18 cellular contexts compared by ENCODE assay signal in genomic region chr1:202221911-202222909, GRCh38. TPM values are rescaled to one million over a fixed set of nuclear protein-coding genes. Genes with fewer than 3 reads are reported as not detected.
DNase-seq lines count a peak whose midpoint lies in the region; ATAC-seq, FAIRE-seq and TF ChIP-seq lines count a peak whose summit lies in the region.
"Had no signal": no experiment of that assay in that cellular context is flagged by ENCODE, and none has a peak within 500 bp of the region (broad histone marks: within the 10 kb centered on the region; RNA-seq: fewer than 3 reads in every experiment).

No MANE protein-coding gene starts in this region.

- no peak overlapping the region for H3K4me3 ChIP-seq in astrocyte (ENCODE audit: insufficient read depth, low read depth, low read length)
- H3K4me3 ChIP-seq in smooth muscle cell = no peak overlapping the region
- H3K4me3 ChIP-seq: lower lobe of right lung, stomach had no signal

- H3K4me1 Mint-ChIP-seq in astrocyte (ENCODE audit: low read depth, unreplicated experiment) = peaks cover 6% of the 10 kb centered on the region

- H3K4me3 Mint-ChIP-seq in astrocyte (ENCODE audit: unreplicated experiment) = no peak overlapping the region
- H3K4me3 Mint-ChIP-seq: activated T-cell treated with anti-CD3 and anti-CD28 coated beads, Interleukin-2, amount 50 U/mL, for 4 hours had no signal

- H3K27ac ChIP-seq in astrocyte (ENCODE audit: low read depth, low read length) (no peak overlapping the region), smooth muscle cell (ENCODE audit: low read depth) (peak overlapping the region; percentile 53)
- H3K27ac ChIP-seq: 22Rv1, lower lobe of right lung, parathyroid adenoma, stomach had no signal

- H3K9me3 ChIP-seq in astrocyte (ENCODE audit: insufficient read depth, low read depth, low read length) (no peaks in the 10 kb centered on the region), smooth muscle cell (replicated peaks; ENCODE audit: low read depth) (no peaks in the 10 kb centered on the region)
- H3K9me3 ChIP-seq: lower lobe of right lung, SK-N-SH, stomach had no signal

- H3K79me2 ChIP-seq in astrocyte (ENCODE audit: insufficient read depth, low read length) (no peaks in the 10 kb centered on the region), smooth muscle cell (ENCODE audit: low read depth) (no peaks in the 10 kb centered on the region)
- H3K79me2 ChIP-seq: parathyroid adenoma had no signal

- TF ChIP-seq CTCF in astrocyte (IDR thresholded peaks at IDR 0.05; ENCODE audit: insufficient read depth, low read depth, low read length) (no peak), smooth muscle cell (IDR thresholded peaks at IDR 0.05; ENCODE audit: borderline replicate concordance, insufficient read depth, poor library complexity, severe bottlenecking) (no peak)

- H4K20me1 ChIP-seq in astrocyte (ENCODE audit: insufficient read depth, low read length) = no peaks in the 10 kb centered on the region
- H4K20me1 ChIP-seq in smooth muscle cell (ENCODE audit: low read depth) = no peaks in the 10 kb centered on the region

- peaks cover 11% of the 10 kb centered on the region for H3F3A ChIP-seq in smooth muscle cell (ENCODE audit: low read depth)

- H3K4me1 ChIP-seq in astrocyte (ENCODE audit: insufficient read depth, low read length) (no peaks in the 10 kb centered on the region), smooth muscle cell (ENCODE audit: low read depth) (peaks cover 12% of the 10 kb centered on the region)
- H3K4me1 ChIP-seq: lower lobe of right lung, parathyroid adenoma had no signal

- H3K9ac ChIP-seq in astrocyte (ENCODE audit: low read length) (no peak overlapping the region), smooth muscle cell (ENCODE audit: low read depth) (no peak overlapping the region)
- H3K9ac ChIP-seq: parathyroid adenoma, SK-N-SH had no signal

- peaks cover 4% of the 10 kb centered on the region for H3K9me3 Mint-ChIP-seq in astrocyte (ENCODE audit: unreplicated experiment)
- H3K9me3 Mint-ChIP-seq: activated T-cell treated with anti-CD3 and anti-CD28 coated beads, Interleukin-2, amount 50 U/mL, for 4 hours had no signal

- H2AFZ ChIP-seq in astrocyte (ENCODE audit: low read depth, low read length) = no peak overlapping the region
- H2AFZ ChIP-seq in smooth muscle cell (ENCODE audit: low read depth) = no peak overlapping the region
- H2AFZ ChIP-seq: parathyroid adenoma had no signal

- 58% methylated on average over 15 of the region's 19 CpGs for WGBS in smooth muscle cell (ENCODE audit: low lambda C conversion rate)

- no peak overlapping the region for H3K27ac Mint-ChIP-seq in astrocyte (ENCODE audit: unreplicated experiment)

- H3K4me2 ChIP-seq in astrocyte (ENCODE audit: low read length) (peak overlapping the region; percentile 51), smooth muscle cell (peak overlapping the region; percentile 44)
- H3K4me2 ChIP-seq: SK-N-SH had no signal

- ATAC-seq in GM19467 (IDR thresholded peaks at IDR 0.05; ENCODE audit: unreplicated experiment) = no peak
- ATAC-seq: activated T-cell treated with anti-CD3 and anti-CD28 coated beads, Interleukin-2, amount 50 U/mL, for 4 hours had no signal

- peaks cover 5% of the 10 kb centered on the region for H3K27me3 ChIP-seq in astrocyte (ENCODE audit: insufficient read depth, low read length)
- no peaks in the 10 kb centered on the region for H3K27me3 ChIP-seq in smooth muscle cell (ENCODE audit: low read depth)

- H3K36me3 ChIP-seq in astrocyte (ENCODE audit: insufficient read depth, low read length) (no peaks in the 10 kb centered on the region), smooth muscle cell (ENCODE audit: low read depth) (no peaks in the 10 kb centered on the region)
- H3K36me3 ChIP-seq: lower lobe of right lung, stomach had no signal

- DNase-seq in DMS153 treated with DMSO at 0.1 percent for 48 hours (lab: John Stamatoyannopoulos, UW; ENCODE audit: unreplicated experiment) (peak; percentile 36), DMS153 (lab: John Stamatoyannopoulos, UW) (no peak), NCI-H128 (lab: John Stamatoyannopoulos, UW; ENCODE audit: unreplicated experiment) (peak; percentile 58), astrocyte (ENCODE audit: low read depth) (no peak), smooth muscle cell (lab: John Stamatoyannopoulos, UW; ENCODE audit: unreplicated experiment) (no peak), retina (no peak), CD1c-positive myeloid dendritic cell (ENCODE audit: extremely low spot score) (no peak)
- DNase-seq: activated T-cell treated with anti-CD3 and anti-CD28 coated beads, Interleukin-2, amount 50 U/mL, for 4 hours; DMS 273 treated with DMSO at 0.1 percent for 48 hours; lower lobe of right lung; NCI-H524; SK-N-SH; stimulated activated CD4-positive, alpha-beta T cell treated with anti-CD3 and anti-CD28 coated beads, Interleukin-1b, Interleukin-23, amount 100 ng/mL, for 48 hours; stomach had no signal

- no peaks in the 10 kb centered on the region for H3K36me3 Mint-ChIP-seq in astrocyte (ENCODE audit: low read depth, unreplicated experiment)

- peaks cover 61% of the 10 kb centered on the region for H3K27me3 Mint-ChIP-seq in astrocyte (ENCODE audit: low read depth, unreplicated experiment)

- no peak for FAIRE-seq in astrocyte (lab: Jason Lieb, UNC)
- FAIRE-seq: HTR-8/SVneo had no signal

RNA-seq across cellular contexts. Expression of gene LGR6, which starts 28.6 kb away (rescaled TPM):
- total RNA-seq in astrocyte (0.27 and 0.48 TPM in 2 replicates), smooth muscle cell (1.8 and 2.0 TPM in 2 replicates)
- 2.9 and 4.4 TPM in 2 replicates for polyA plus RNA-seq in smooth muscle cell

Comparison
In these comparisons a context has a peak if more than half of its experiments do, and no peak if none do; other contexts are left out.
1. DNase-seq: peak in DMS153 treated with DMSO at 0.1 percent for 48 hours (single experiment) and NCI-H128 (single experiment); none in DMS153 (single experiment), astrocyte (single experiment), smooth muscle cell (single experiment), retina (single experiment) and CD1c-positive myeloid dendritic cell (single experiment).